In the genomic region with DNA sequence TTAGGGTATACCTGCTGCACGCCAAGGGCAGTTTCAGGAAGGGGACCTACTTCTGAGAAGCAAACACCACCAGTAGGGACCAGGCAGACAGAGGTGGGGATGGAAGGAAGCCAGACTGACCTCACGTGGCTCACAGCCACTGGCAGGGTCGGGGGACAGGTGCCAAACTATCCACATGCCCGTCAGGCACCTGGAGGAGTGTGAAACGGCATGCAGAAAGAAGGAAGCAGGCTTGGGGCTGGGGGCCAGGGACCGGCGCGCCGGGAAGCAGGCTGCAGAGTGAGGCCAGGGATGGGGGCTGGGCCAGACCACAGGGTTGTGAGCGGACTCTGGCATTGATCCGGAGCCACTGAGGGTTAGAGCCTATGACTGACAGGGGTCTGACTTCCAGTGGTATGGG, we compare ENCODE assay signal across 15 cellular contexts.
"Had no signal": no experiment of that assay in that cellular context is flagged by ENCODE, and none has a peak within 500 bp of the region (broad histone marks: within the 10 kb centered on the region; RNA-seq: fewer than 3 reads in every experiment).

No MANE protein-coding gene starts in this region.

- H3K27me3 ChIP-seq: brain microvascular endothelial cell, sigmoid colon, spleen had no signal

- H3K36me3 ChIP-seq: brain microvascular endothelial cell, sigmoid colon, spleen had no signal

- DNase-seq: activated CD4-positive, alpha-beta T cell treated with anti-CD3 and anti-CD28 coated beads, Interleukin-2, amount 50 U/mL, for 1 hour; activated CD8-positive, alpha-beta memory T cell treated with anti-CD3 and anti-CD28 coated beads for 24 hours; activated naive CD4-positive, alpha-beta T cell; activated naive CD8-positive, alpha-beta T cell treated with anti-CD3 and anti-CD28 coated beads, Interleukin-2, amount 10 ng/mL, durations not matched to agents 7 days and 5 days; brain microvascular endothelial cell; effector memory CD8-positive, alpha-beta T cell; foreskin melanocyte; mammary epithelial cell; naive thymus-derived CD4-positive, alpha-beta T cell; sigmoid colon; spleen had no signal

- H3K9me3 Mint-ChIP-seq: activated naive CD8-positive, alpha-beta T cell treated with anti-CD3 and anti-CD28 coated beads, Interleukin-2, amount 10 ng/mL, durations not matched to agents 7 days and 5 days; dendritic cell treated with granulocyte-macrophage colony-stimulating factor and Interleukin-4, amounts not matched to agents 40 ng/mL and 50 ng/mL, for 4 days; effector memory CD8-positive, alpha-beta T cell; naive thymus-derived CD4-positive, alpha-beta T cell; stimulated activated naive CD8-positive, alpha-beta T cell treated with anti-CD3 and anti-CD28 coated beads, Interleukin-15, Interleukin-2, amounts not matched to agents 100 ng/mL and 50 ng/mL, for 24 hours had no signal

- H3K9me3 ChIP-seq: psoas muscle, sigmoid colon, spleen had no signal

- H3K27ac ChIP-seq: brain microvascular endothelial cell, epithelial cell of prostate, sigmoid colon, spleen had no signal

- H3K4me1 Mint-ChIP-seq: activated naive CD8-positive, alpha-beta T cell treated with anti-CD3 and anti-CD28 coated beads, Interleukin-2, amount 10 ng/mL, durations not matched to agents 7 days and 5 days had no signal

- H3K27me3 Mint-ChIP-seq: activated naive CD8-positive, alpha-beta T cell treated with anti-CD3 and anti-CD28 coated beads, Interleukin-2, amount 10 ng/mL, durations not matched to agents 7 days and 5 days; naive thymus-derived CD4-positive, alpha-beta T cell; stimulated activated naive CD8-positive, alpha-beta T cell treated with anti-CD3 and anti-CD28 coated beads, Interleukin-15, Interleukin-2, amounts not matched to agents 100 ng/mL and 50 ng/mL, for 24 hours had no signal

- H3K4me1 ChIP-seq: psoas muscle had no signal

- ATAC-seq: effector memory CD8-positive, alpha-beta T cell; naive thymus-derived CD4-positive, alpha-beta T cell had no signal

- H3K4me3 ChIP-seq: psoas muscle, sigmoid colon, spleen had no signal

- H3K27ac Mint-ChIP-seq: activated naive CD8-positive, alpha-beta T cell treated with anti-CD3 and anti-CD28 coated beads, Interleukin-2, amount 10 ng/mL, durations not matched to agents 7 days and 5 days; dendritic cell treated with granulocyte-macrophage colony-stimulating factor and Interleukin-4, amounts not matched to agents 40 ng/mL and 50 ng/mL, for 4 days; effector memory CD8-positive, alpha-beta T cell; stimulated activated naive CD8-positive, alpha-beta T cell treated with anti-CD3 and anti-CD28 coated beads, Interleukin-15, Interleukin-2, amounts not matched to agents 100 ng/mL and 50 ng/mL, for 24 hours had no signal

- H3K4me3 Mint-ChIP-seq: activated naive CD8-positive, alpha-beta T cell treated with anti-CD3 and anti-CD28 coated beads, Interleukin-2, amount 10 ng/mL, durations not matched to agents 7 days and 5 days; dendritic cell treated with granulocyte-macrophage colony-stimulating factor and Interleukin-4, amounts not matched to agents 40 ng/mL and 50 ng/mL, for 4 days; effector memory CD8-positive, alpha-beta T cell; naive thymus-derived CD4-positive, alpha-beta T cell; stimulated activated naive CD8-positive, alpha-beta T cell treated with anti-CD3 and anti-CD28 coated beads, Interleukin-15, Interleukin-2, amounts not matched to agents 100 ng/mL and 50 ng/mL, for 24 hours had no signal

- H3K36me3 Mint-ChIP-seq: activated naive CD8-positive, alpha-beta T cell treated with anti-CD3 and anti-CD28 coated beads, Interleukin-2, amount 10 ng/mL, durations not matched to agents 7 days and 5 days; naive thymus-derived CD4-positive, alpha-beta T cell had no signal
